2 cellular contexts compared by ENCODE assay signal in genomic region chr1:220219136-220219442, GRCh38.
TF ChIP-seq lines count a peak whose summit lies in the region.

No MANE protein-coding gene starts in this region.

TF ChIP-seq in SK-N-SH treated with all-trans-retinoic acid at 6 μM for 48 hours, 23 proteins besides CTCF, POLR2A, EP300 and RAD21 (continued from another document):
- no peak for TF ChIP-seq TSHZ2 (CRISPR knock-in tag; IDR thresholded peaks at IDR 0.05)
- TF ChIP-seq SNAI2 (CRISPR knock-in tag; IDR thresholded peaks at IDR 0.05): no peak
- no peak for TF ChIP-seq ARNTL (CRISPR knock-in tag; IDR thresholded peaks at IDR 0.05; ENCODE audit: borderline replicate concordance, low read depth)
- no peak for TF ChIP-seq ZFP30 (CRISPR knock-in tag; IDR thresholded peaks at IDR 0.05)

TF ChIP-seq in SK-N-SH, 30 proteins besides CTCF, POLR2A, EP300 and RAD21 (continued from another document):
- TF ChIP-seq REST (IDR thresholded peaks at IDR 0.05; ENCODE audit: low read depth, low read length) (no peak), MXI1 (IDR thresholded peaks at IDR 0.05; ENCODE audit: low read depth, low read length) (no peak; the same call in 1 of the 2 replicates)
